Comparison of ENCODE assay signal across 21 cellular contexts in genomic region chr17:78825696-78826095, GRCh38. TPM values are rescaled to one million over a fixed set of nuclear protein-coding genes. Genes with fewer than 3 reads are reported as not detected.
DNase-seq lines count a peak whose midpoint lies in the region; ATAC-seq and TF ChIP-seq lines count a peak whose summit lies in the region.
"Had no signal": no experiment of that assay in that cellular context is flagged by ENCODE, and none has a peak within 500 bp of the region (broad histone marks: within the 10 kb centered on the region; RNA-seq: fewer than 3 reads in every experiment).

No MANE protein-coding gene starts in this region.

- H4K8ac ChIP-seq in H9 (replicated peaks; ENCODE audit: insufficient read length, low read depth, low read length): no peak overlapping the region

- H3K27ac Mint-ChIP-seq in activated CD4-positive, alpha-beta T cell treated with anti-CD3 and anti-CD28 coated beads, Interleukin-2, amount 10 ng/mL, durations not matched to agents 7 days and 5 days: peak overlapping the region; percentile 76
- peak overlapping the region in 2 of 3 experiments; percentile 61 to 77; a peak in 3 of 7 replicates for H3K27ac Mint-ChIP-seq in H9
- H3K27ac Mint-ChIP-seq in activated T-helper 2 cell treated with anti-CD3 and anti-CD28 coated beads, Interferon-gamma antibody, Interleukin-2, Interleukin-4, amounts not matched to agents 10 μg/mL and 5 μg/mL and 100 μg/mL, durations not matched to agents 14 hours and 24 hours and 36 hours: peak overlapping the region; percentile 47
- H3K27ac Mint-ChIP-seq in naive thymus-derived CD4-positive, alpha-beta T cell: peak overlapping the region; percentile 3 to 99 (median 90)
- H3K27ac Mint-ChIP-seq: nephron had no signal

- H3K4me1 Mint-ChIP-seq in activated CD4-positive, alpha-beta T cell treated with anti-CD3 and anti-CD28 coated beads, Interleukin-2, amount 10 ng/mL, durations not matched to agents 7 days and 5 days: peaks cover 45% of the 10 kb centered on the region
- no peaks in the 10 kb centered on the region for H3K4me1 Mint-ChIP-seq in H9
- peaks cover 30% of the 10 kb centered on the region for H3K4me1 Mint-ChIP-seq in activated T-helper 2 cell treated with anti-CD3 and anti-CD28 coated beads, Interferon-gamma antibody, Interleukin-2, Interleukin-4, amounts not matched to agents 10 μg/mL and 5 μg/mL and 100 μg/mL, durations not matched to agents 14 hours and 24 hours and 36 hours (ENCODE audit: low read depth)
- H3K4me1 Mint-ChIP-seq in naive thymus-derived CD4-positive, alpha-beta T cell: peaks cover 29 to 70% (median 45%) of the 10 kb centered on the region in 7 donors

- H2BK15ac ChIP-seq in H9 (ENCODE audit: low read depth, low read length): no peak overlapping the region

- no peaks in the 10 kb centered on the region for H3K27me3 ChIP-seq in H9 (ENCODE audit: insufficient read depth, low read length)
- no peaks in the 10 kb centered on the region for H3K27me3 ChIP-seq in naive thymus-derived CD4-positive, alpha-beta T cell (ENCODE audit: control insufficient read depth in 2 of 2, insufficient read depth in 2 of 2, low read length in 2 of 2)
- H3K27me3 ChIP-seq: stomach had no signal

- H3K36me3 ChIP-seq in naive thymus-derived CD4-positive, alpha-beta T cell (ENCODE audit: control insufficient read depth in 2 of 3, insufficient read depth in 3 of 3, low read length in 3 of 3): peaks cover 32 to 94% (median 37%) of the 10 kb centered on the region in 3 experiments

- H3K56ac ChIP-seq in H9 (ENCODE audit: insufficient read length, low read depth, low read length): no peak overlapping the region

- H3K4me2 ChIP-seq in H9 (ENCODE audit: insufficient read depth, insufficient read length, low read length): no peak overlapping the region

- peaks cover 75% of the 10 kb centered on the region for H3K36me3 Mint-ChIP-seq in activated CD4-positive, alpha-beta T cell treated with anti-CD3 and anti-CD28 coated beads, Interleukin-2, amount 10 ng/mL, durations not matched to agents 7 days and 5 days (ENCODE audit: low read depth)
- peaks cover 66 to 94% (median 91%) of the 10 kb centered on the region in 3 experiments for H3K36me3 Mint-ChIP-seq in H9 (ENCODE audit: insufficient read depth in 1 of 3, low read depth in 3 of 3)
- H3K36me3 Mint-ChIP-seq in activated T-helper 2 cell treated with anti-CD3 and anti-CD28 coated beads, Interferon-gamma antibody, Interleukin-2, Interleukin-4, amounts not matched to agents 10 μg/mL and 5 μg/mL and 100 μg/mL, durations not matched to agents 14 hours and 24 hours and 36 hours (ENCODE audit: low read depth): peaks cover 89% of the 10 kb centered on the region
- H3K36me3 Mint-ChIP-seq in naive thymus-derived CD4-positive, alpha-beta T cell: peaks cover 26 to 85% (median 59%) of the 10 kb centered on the region in 5 donors

- H3K79me2 ChIP-seq in H9 (ENCODE audit: insufficient read depth, low read length): peaks cover 3% of the 10 kb centered on the region; the same call in 1 of the 2 replicates

- H3K4ac ChIP-seq in H9 (ENCODE audit: low read depth, low read length): no peak overlapping the region

- no peak overlapping the region for H3K4me3 Mint-ChIP-seq in activated CD4-positive, alpha-beta T cell treated with anti-CD3 and anti-CD28 coated beads, Interleukin-2, amount 10 ng/mL, durations not matched to agents 7 days and 5 days
- no peak overlapping the region for H3K4me3 Mint-ChIP-seq in H9
- no peak overlapping the region for H3K4me3 Mint-ChIP-seq in activated T-helper 2 cell treated with anti-CD3 and anti-CD28 coated beads, Interferon-gamma antibody, Interleukin-2, Interleukin-4, amounts not matched to agents 10 μg/mL and 5 μg/mL and 100 μg/mL, durations not matched to agents 14 hours and 24 hours and 36 hours (ENCODE audit: low read depth)
- H3K4me3 Mint-ChIP-seq in naive thymus-derived CD4-positive, alpha-beta T cell: peak overlapping the region in 3 of 10 donors; percentile 4 to 16 (median 9)
- H3K4me3 Mint-ChIP-seq: activated naive CD4-positive, alpha-beta T cell treated with anti-CD3 and anti-CD28 coated beads, Interleukin-2, amount 50 U/mL, for 24 hours; nephron had no signal

- ATAC-seq in naive thymus-derived CD4-positive, alpha-beta T cell: no peak
- ATAC-seq in GM19324 (IDR thresholded peaks at IDR 0.05; ENCODE audit: low FRiP score, unreplicated experiment): no peak
- ATAC-seq: activated CD4-positive, CD25-positive, alpha-beta regulatory T cell treated with anti-CD3 and anti-CD28 coated beads, Interleukin-2, amount 50 U/mL, for 24 hours had no signal

- no peak overlapping the region for H3K23ac ChIP-seq in H9 (ENCODE audit: insufficient read length, low read depth, low read length)

- POLR2A ChIA-PET in activated CD4-positive, alpha-beta T cell treated with anti-CD3 and anti-CD28 coated beads, Interleukin-2, amount 10 ng/mL, durations not matched to agents 7 days and 5 days (lab: Charles Lee): no interaction called here
- POLR2A ChIA-PET in naive thymus-derived CD4-positive, alpha-beta T cell (lab: Charles Lee): interaction anchor here (0.7 to 1.1 kb wide), 2 partner anchors 42 to 55 kb away, joined by 3 to 4 read pairs; no protein-coding TSS in a partner anchor

- H3K14ac ChIP-seq in H9 (ENCODE audit: insufficient read depth, low read length): no peak overlapping the region; the same call in 1 of the 2 replicates

- WGBS in H9 (ENCODE audit: extremely low coverage, insufficient read length, low lambda C conversion rate): no CpG with 5 or more reads among the region's 6 CpGs

- no peaks in the 10 kb centered on the region for H3K4me1 ChIP-seq in H9 (ENCODE audit: insufficient read depth, low read length)
- peaks cover 0 to 4% of the 10 kb centered on the region in 2 donors for H3K4me1 ChIP-seq in naive thymus-derived CD4-positive, alpha-beta T cell (ENCODE audit: control insufficient read depth in 2 of 2, insufficient read depth in 2 of 2, low read length in 2 of 2)

- TF ChIP-seq CTCF in H9 (conservative IDR thresholded peaks at IDR 0.05): no peak

- H3K9me3 ChIP-seq in H9 (ENCODE audit: control insufficient read depth, low read depth, low read length): no peaks in the 10 kb centered on the region
- H3K9me3 ChIP-seq in naive thymus-derived CD4-positive, alpha-beta T cell (ENCODE audit: control insufficient read depth in 2 of 3, low read length in 3 of 3): no peaks in the 10 kb centered on the region
- H3K9me3 ChIP-seq: stomach had no signal

- H4K91ac ChIP-seq in H9 (ENCODE audit: insufficient read length, low read depth, low read length): no peak overlapping the region

- H3K9ac ChIP-seq in H9 (ENCODE audit: extremely low read depth, insufficient read length, low read length): no peak overlapping the region

- no peaks in the 10 kb centered on the region for H3K27me3 Mint-ChIP-seq in activated CD4-positive, alpha-beta T cell treated with anti-CD3 and anti-CD28 coated beads, Interleukin-2, amount 10 ng/mL, durations not matched to agents 7 days and 5 days
- H3K27me3 Mint-ChIP-seq in H9 (ENCODE audit: low read depth): no peaks in the 10 kb centered on the region
- no peaks in the 10 kb centered on the region for H3K27me3 Mint-ChIP-seq in activated T-helper 2 cell treated with anti-CD3 and anti-CD28 coated beads, Interferon-gamma antibody, Interleukin-2, Interleukin-4, amounts not matched to agents 10 μg/mL and 5 μg/mL and 100 μg/mL, durations not matched to agents 14 hours and 24 hours and 36 hours (ENCODE audit: low read depth)
- H3K27me3 Mint-ChIP-seq in naive thymus-derived CD4-positive, alpha-beta T cell: no peaks in the 10 kb centered on the region
- H3K27me3 Mint-ChIP-seq: activated naive CD4-positive, alpha-beta T cell treated with anti-CD3 and anti-CD28 coated beads, Interleukin-2, amount 50 U/mL, for 24 hours had no signal

- H2BK12ac ChIP-seq in H9 (ENCODE audit: insufficient read length, low read depth, low read length): no peak overlapping the region

- H3K18ac ChIP-seq in H9 (ENCODE audit: insufficient read length, low read depth, low read length): no peak overlapping the region

- H3T11ph ChIP-seq in H9 (ENCODE audit: low read length): no peak overlapping the region

- H3K27ac ChIP-seq in H9 (ENCODE audit: insufficient read length, low read depth, low read length) (no peak overlapping the region), substantia nigra (ENCODE audit: low read depth, low read length, poor library complexity, severe bottlenecking) (no peak overlapping the region)
- no peak overlapping the region for H3K27ac ChIP-seq in naive thymus-derived CD4-positive, alpha-beta T cell (ENCODE audit: low read depth, low read length)

- no peak overlapping the region for H4K5ac ChIP-seq in H9 (ENCODE audit: insufficient read length, low read depth, low read length)

- no peaks in the 10 kb centered on the region for H4K20me1 ChIP-seq in H9 (ENCODE audit: control insufficient read depth, insufficient read depth, insufficient read length)

- H3K4me3 ChIP-seq in naive thymus-derived CD4-positive, alpha-beta T cell (ENCODE audit: low read length): no peak overlapping the region
- H3K4me3 ChIP-seq: stomach had no signal

- no peak overlapping the region for H2BK20ac ChIP-seq in H9 (ENCODE audit: low read depth, low read length, poor library complexity, severe bottlenecking)

- CTCF ChIA-PET in activated CD4-positive, alpha-beta T cell treated with anti-CD3 and anti-CD28 coated beads, Interleukin-2, amount 10 ng/mL, durations not matched to agents 7 days and 5 days (lab: Charles Lee): no interaction called here
- CTCF ChIA-PET in naive thymus-derived CD4-positive, alpha-beta T cell (lab: Charles Lee): interaction anchor here (1.0 kb wide), 1 partner anchor 117 kb away, joined by 3 read pairs; no protein-coding TSS in a partner anchor

- H2AFZ ChIP-seq in H9 (ENCODE audit: low read length): no peak overlapping the region

- H3K23me2 ChIP-seq in H9 (ENCODE audit: insufficient read length, low read depth, low read length, poor library complexity, severe bottlenecking): no peaks in the 10 kb centered on the region

- H2BK5ac ChIP-seq in H9 (ENCODE audit: insufficient read length, low read length): no peak overlapping the region

- H2BK120ac ChIP-seq in H9 (ENCODE audit: low read depth, low read length, poor library complexity, severe bottlenecking): no peak overlapping the region

- H3K9me3 Mint-ChIP-seq in activated CD4-positive, alpha-beta T cell treated with anti-CD3 and anti-CD28 coated beads, Interleukin-2, amount 10 ng/mL, durations not matched to agents 7 days and 5 days: no peaks in the 10 kb centered on the region
- no peaks in the 10 kb centered on the region for H3K9me3 Mint-ChIP-seq in H9
- no peaks in the 10 kb centered on the region for H3K9me3 Mint-ChIP-seq in activated T-helper 2 cell treated with anti-CD3 and anti-CD28 coated beads, Interferon-gamma antibody, Interleukin-2, Interleukin-4, amounts not matched to agents 10 μg/mL and 5 μg/mL and 100 μg/mL, durations not matched to agents 14 hours and 24 hours and 36 hours
- peaks cover 0 to 4% (median 0%) of the 10 kb centered on the region in 11 donors for H3K9me3 Mint-ChIP-seq in naive thymus-derived CD4-positive, alpha-beta T cell
- H3K9me3 Mint-ChIP-seq: activated naive CD4-positive, alpha-beta T cell treated with anti-CD3 and anti-CD28 coated beads, Interleukin-2, amount 50 U/mL, for 24 hours; nephron had no signal

- DNase-seq in activated CD4-positive, alpha-beta T cell treated with anti-CD3 and anti-CD28 coated beads, Interleukin-2, amount 10 ng/mL, durations not matched to agents 7 days and 5 days: no peak
- DNase-seq in activated CD4-positive, alpha-beta T cell treated with anti-CD3 and anti-CD28 coated beads, Interleukin-2, amount 50 U/mL, for 4 hours: no peak
- DNase-seq in H9 (no peak), A172 (ENCODE audit: low spot score) (no peak), substantia nigra (lab: John Stamatoyannopoulos, UW) (no peak)
- no peak for DNase-seq in activated T-helper 2 cell treated with anti-CD3 and anti-CD28 coated beads, Interferon-gamma antibody, Interleukin-2, Interleukin-4, amounts not matched to agents 10 μg/mL and 5 μg/mL and 100 μg/mL, durations not matched to agents 14 hours and 24 hours and 36 hours (ENCODE audit: low spot score)
- no peak for DNase-seq in naive thymus-derived CD4-positive, alpha-beta T cell
- DNase-seq: 8988T; activated CD8-positive, alpha-beta memory T cell treated with anti-CD3 and anti-CD28 coated beads, Interleukin-2, amount 50 U/mL, for 4 hours; DMS79; foreskin melanocyte; hippocampal formation; NCI-H1105 treated with DMSO at 0.1 percent for 48 hours; NCI-H2107; NCI-H510A treated with DMSO at 0.1 percent for 48 hours; stimulated activated CD4-positive, alpha-beta T cell treated with anti-CD3 and anti-CD28 coated beads, Interleukin-2, amount 100 ng/mL, for 24 hours; stomach had no signal

- H3K79me1 ChIP-seq in H9 (ENCODE audit: insufficient read depth, low read depth, low read length, poor library complexity, severe bottlenecking): peaks cover 6% of the 10 kb centered on the region

- no peak overlapping the region for H2AK5ac ChIP-seq in H9 (ENCODE audit: insufficient read length, low read length)

- intact Hi-C loops in activated T-helper 2 cell treated with anti-CD3 and anti-CD28 coated beads, Interferon-gamma antibody, Interleukin-2, Interleukin-4, amounts not matched to agents 10 μg/mL and 5 μg/mL and 100 μg/mL, durations not matched to agents 14 hours and 24 hours and 36 hours (cut with micrococcal nuclease): no loop called here
- intact Hi-C loops in naive thymus-derived CD4-positive, alpha-beta T cell (cut with micrococcal nuclease): no loop called here

RNA-seq across cellular contexts. Expression of gene USP36, which starts 14.9 kb away (rescaled TPM):
- total RNA-seq in activated CD4-positive, alpha-beta T cell treated with anti-CD3 and anti-CD28 coated beads, Interleukin-2, amount 10 ng/mL, durations not matched to agents 7 days and 5 days: 10 to 100 TPM; 79.0 to 92.9 TPM
- 101 and 106 TPM in 2 replicates for total RNA-seq in H9 (2021)
- total RNA-seq in activated T-helper 2 cell treated with anti-CD3 and anti-CD28 coated beads, Interferon-gamma antibody, Interleukin-2, Interleukin-4, amounts not matched to agents 10 μg/mL and 5 μg/mL and 100 μg/mL, durations not matched to agents 14 hours and 24 hours and 36 hours: 103 and 105 TPM in 2 replicates
- 100 to 1,000 TPM; 107 to 414 (median 154) TPM for total RNA-seq in naive thymus-derived CD4-positive, alpha-beta T cell
- 10 to 100 TPM; 37.4 to 46.9 TPM for polyA plus RNA-seq in naive thymus-derived CD4-positive, alpha-beta T cell
- 15.9 and 33.6 TPM in 2 replicates for total RNA-seq in A172 (2014; rRNA removed; shearing (Covaris generic))

RNA-seq across cellular contexts. Expression of gene CYTH1, which starts 43.6 kb away (rescaled TPM):
- total RNA-seq in activated CD4-positive, alpha-beta T cell treated with anti-CD3 and anti-CD28 coated beads, Interleukin-2, amount 10 ng/mL, durations not matched to agents 7 days and 5 days: 100 to 1,000 TPM; 244 to 251 TPM
- total RNA-seq in H9 (2021): 9.7 and 11.2 TPM in 2 replicates
- total RNA-seq in activated T-helper 2 cell treated with anti-CD3 and anti-CD28 coated beads, Interferon-gamma antibody, Interleukin-2, Interleukin-4, amounts not matched to agents 10 μg/mL and 5 μg/mL and 100 μg/mL, durations not matched to agents 14 hours and 24 hours and 36 hours: 83.5 and 95.7 TPM in 2 replicates
- total RNA-seq in naive thymus-derived CD4-positive, alpha-beta T cell: 100 to 1,000 TPM; 297 to 452 (median 420) TPM
- 100 to 1,000 TPM; 314 to 395 TPM for polyA plus RNA-seq in naive thymus-derived CD4-positive, alpha-beta T cell
- total RNA-seq in A172 (2014; rRNA removed; shearing (Covaris generic)): 25.5 and 43.3 TPM in 2 replicates
